In genomic region chr5:87780831-87781760, GRCh38 we compare ENCODE assay signal across 8 cellular contexts.
DNase-seq lines count a peak whose midpoint lies in the region; ATAC-seq and TF ChIP-seq lines count a peak whose summit lies in the region.

No MANE protein-coding gene starts in this region.

- no peaks in the 10 kb centered on the region for H3K36me3 ChIP-seq in gastrocnemius medialis

- no peaks in the 10 kb centered on the region for H3K4me1 ChIP-seq in gastrocnemius medialis

- peak; percentile 99 for ATAC-seq in GM18519 (IDR thresholded peaks at IDR 0.05; ENCODE audit: low FRiP score, unreplicated experiment)
- ATAC-seq in HG03045 (IDR thresholded peaks at IDR 0.05; ENCODE audit: unreplicated experiment), result peak; percentile 100
- peak; percentile 91 to 99 for ATAC-seq in gastrocnemius medialis

- in situ Hi-C loops in astrocyte of the cerebellum (cut with HindIII; ENCODE audit: low sequenced_read_pairs), result loop anchor here (5.0 kb wide), 1 partner anchor 361 kb away; no protein-coding TSS in a partner anchor
- in situ Hi-C loops in gastrocnemius medialis (cut with MboI; ENCODE audit: low sequenced_read_pairs in 4 of 4), result loop anchor here in 3 of 4 donors (10.0 to 25.0 kb wide), 2 partner anchors 356 to 904 kb away; no protein-coding TSS in a partner anchor

- H3K9me3 ChIP-seq in gastrocnemius medialis, result no peaks in the 10 kb centered on the region

- DNase-seq in A172 (ENCODE audit: low spot score) (peak; percentile 72), NCI-H2029 (lab: John Stamatoyannopoulos, UW) (peak; percentile 86), T-helper 22 cell (ENCODE audit: low read depth) (peak; percentile 35), astrocyte of the cerebellum (ENCODE audit: low read depth) (peak; percentile 91), hippocampal formation (lab: John Stamatoyannopoulos, UW) (peak; percentile 84 to 98), gastrocnemius medialis (peak; percentile 41 to 49)

- H3K27me3 ChIP-seq in gastrocnemius medialis, result peaks cover 0 to 23% (median 0%) of the 10 kb centered on the region in 3 donors

- H3K27ac ChIP-seq in gastrocnemius medialis, result no peak overlapping the region

- intact Hi-C loops in gastrocnemius medialis (cut with DNase I; ENCODE audit: low total_unique reads), result loop anchor here (1.0 to 10.0 kb wide), 3 partner anchors 364 to 910 kb away; no protein-coding TSS in a partner anchor

- no peak for TF ChIP-seq POLR2A in gastrocnemius medialis (IDR thresholded peaks at IDR 0.05)

- TF ChIP-seq CTCF in astrocyte of the cerebellum (IDR thresholded peaks at IDR 0.05; ENCODE audit: low read depth, low read length, missing control alignments), result peak; percentile 92
- TF ChIP-seq CTCF in gastrocnemius medialis (IDR thresholded peaks at IDR 0.05 in 4 of 5, conservative IDR thresholded peaks at IDR 0.05 in 1 of 5), result peak; percentile 70 to 94 (median 80)

- no peak overlapping the region for H3K4me3 ChIP-seq in astrocyte of the cerebellum (ENCODE audit: low read depth, low read length)
- H3K4me3 ChIP-seq in gastrocnemius medialis, result no peak overlapping the region

Comparison
In these comparisons a context has a peak if more than half of its experiments do, and no peak if none do; other contexts are left out.
1. DNase-seq: peak in every context shown above with its lines; median percentile 91 in astrocyte of the cerebellum; 91 in hippocampal formation; 86 in NCI-H2029; 72 in A172; 45 in gastrocnemius medialis; 35 in T-helper 22 cell.